Comparison of ENCODE assay signal across 22 cellular contexts in genomic region chr13:111657013-111657412, GRCh38.
"Had no signal": no experiment of that assay in that cellular context is flagged by ENCODE, and none has a peak within 500 bp of the region (broad histone marks: within the 10 kb centered on the region; RNA-seq: fewer than 3 reads in every experiment).

No MANE protein-coding gene starts in this region.

- H3K4me3 ChIP-seq: dorsolateral prefrontal cortex, esophagus muscularis mucosa, pancreas, psoas muscle, right atrium auricular region had no signal

- H3K36me3 Mint-ChIP-seq: activated naive CD4-positive, alpha-beta T cell treated with anti-CD3 and anti-CD28 coated beads, Interleukin-2, amount 50 U/mL, for 24 hours; mesothelial cell of epicardium; natural killer cell had no signal

- H3K4me1 ChIP-seq: pancreas, psoas muscle, right atrium auricular region had no signal

- H3K27me3 ChIP-seq: brain microvascular endothelial cell, neutrophil, pancreas, right atrium auricular region had no signal

- H3K27ac Mint-ChIP-seq: activated B cell treated with CpG ODN at 0.5 μM for 24 hours; activated naive CD4-positive, alpha-beta T cell treated with anti-CD3 and anti-CD28 coated beads, Interleukin-2, amount 50 U/mL, for 24 hours; mesothelial cell of epicardium; natural killer cell; T-helper 1 cell treated with Interleukin-12 subunit alpha and Interleukin-12 subunit beta and Interleukin-4 antibody, amounts not matched to agents 30 μg/mL and 1 μg/mL, for 36 hours had no signal

- H3K4me3 Mint-ChIP-seq: activated B cell treated with CpG ODN at 0.5 μM for 24 hours; activated naive CD4-positive, alpha-beta T cell treated with anti-CD3 and anti-CD28 coated beads, Interleukin-2, amount 50 U/mL, for 24 hours; mesothelial cell of epicardium; natural killer cell; T-helper 1 cell treated with Interleukin-12 subunit alpha and Interleukin-12 subunit beta and Interleukin-4 antibody, amounts not matched to agents 30 μg/mL and 1 μg/mL, for 36 hours had no signal

- DNase-seq: activated B cell treated with CpG ODN at 0.5 μM for 24 hours; activated CD4-positive, alpha-beta T cell treated with anti-CD3 and anti-CD28 coated beads for 4 hours; activated CD4-positive, alpha-beta T cell treated with anti-CD3 and anti-CD28 coated beads, Interleukin-2, amount 50 U/mL, for 48 hours; activated T-cell treated with anti-CD3 and anti-CD28 coated beads, Interleukin-2, amount 50 U/mL, for 48 hours; aorta; brain microvascular endothelial cell; central memory CD4-positive, alpha-beta T cell; hippocampal formation; left ventricle myocardium superior; mammary epithelial cell; natural killer cell; pancreas; psoas muscle; stimulated activated CD4-positive, alpha-beta T cell treated with anti-CD3 and anti-CD28 coated beads, Interleukin-4, amount 100 ng/mL, for 24 hours; stimulated activated naive CD4-positive, alpha-beta T cell treated with Interleukin-2 at 50 U/mL for 16 hours had no signal

- ATAC-seq: left ventricle myocardium superior, natural killer cell, pancreas, psoas muscle had no signal

- H3K9me3 Mint-ChIP-seq: activated B cell treated with CpG ODN at 0.5 μM for 24 hours; activated naive CD4-positive, alpha-beta T cell treated with anti-CD3 and anti-CD28 coated beads, Interleukin-2, amount 50 U/mL, for 24 hours; mesothelial cell of epicardium; natural killer cell; T-helper 1 cell treated with Interleukin-12 subunit alpha and Interleukin-12 subunit beta and Interleukin-4 antibody, amounts not matched to agents 30 μg/mL and 1 μg/mL, for 36 hours had no signal

- H3K36me3 ChIP-seq: brain microvascular endothelial cell, esophagus muscularis mucosa, neutrophil, pancreas, right atrium auricular region had no signal

- H3K27ac ChIP-seq: brain microvascular endothelial cell, esophagus muscularis mucosa, neutrophil, pancreas, psoas muscle, right atrium auricular region had no signal

- H3K4me1 Mint-ChIP-seq: activated B cell treated with CpG ODN at 0.5 μM for 24 hours; activated naive CD4-positive, alpha-beta T cell treated with anti-CD3 and anti-CD28 coated beads, Interleukin-2, amount 50 U/mL, for 24 hours; mesothelial cell of epicardium; natural killer cell had no signal

- H3K9me3 ChIP-seq: esophagus muscularis mucosa, neutrophil, pancreas, psoas muscle, right atrium auricular region had no signal
